Comparison of ENCODE assay signal across 9 cellular contexts in genomic region chr2:222423632-222424280, GRCh38. TPM values are rescaled to one million over a fixed set of nuclear protein-coding genes. Genes with fewer than 3 reads are reported as not detected.
DNase-seq lines count a peak whose midpoint lies in the region; ATAC-seq lines count a peak whose summit lies in the region.
"Had no signal": no experiment of that assay in that cellular context is flagged by ENCODE, and none has a peak within 500 bp of the region (broad histone marks: within the 10 kb centered on the region; RNA-seq: fewer than 3 reads in every experiment).

No MANE protein-coding gene starts in this region.

- H3K36me3 Mint-ChIP-seq in CD4-positive, CD25-positive, alpha-beta regulatory T cell = no peaks in the 10 kb centered on the region

- H3K27ac Mint-ChIP-seq in CD4-positive, CD25-positive, alpha-beta regulatory T cell = peak overlapping the region; percentile 16 to 89 (median 84)

- DNase-seq in CD4-positive, CD25-positive, alpha-beta regulatory T cell = peak in 2 of 3 donors; percentile 19 to 48
- DNase-seq in activated CD8-positive, alpha-beta memory T cell treated with anti-CD3 and anti-CD28 coated beads, Interleukin-2, amount 50 U/mL, for 48 hours = peak; percentile 69
- no peak for DNase-seq in right cardiac atrium
- peak; percentile 25 to 43 for DNase-seq in stimulated activated CD4-positive, alpha-beta T cell treated with anti-CD3 and anti-CD28 coated beads, Interleukin-1b, Interleukin-23, amount 100 ng/mL, for 4 hours (ENCODE audit: low read depth in 2 of 2)
- no peak for DNase-seq in NCI-H1930 (lab: John Stamatoyannopoulos, UW)
- no peak for DNase-seq in dermis blood vessel endothelial cell

- H3K4me1 ChIP-seq in CD4-positive, CD25-positive, alpha-beta regulatory T cell (ENCODE audit: control insufficient read depth, insufficient read depth, low read length, poor library complexity, severe bottlenecking) = peaks cover 36% of the 10 kb centered on the region
- no peaks in the 10 kb centered on the region for H3K4me1 ChIP-seq in right cardiac atrium (ENCODE audit: control insufficient read depth, insufficient read depth, low read length)

- peak overlapping the region; percentile 93 to 97 (median 96) for H3K4me3 Mint-ChIP-seq in CD4-positive, CD25-positive, alpha-beta regulatory T cell

- H3K4me3 ChIP-seq in CD4-positive, CD25-positive, alpha-beta regulatory T cell (ENCODE audit: low read depth, low read length) = peak overlapping the region; percentile 65
- peak overlapping the region; percentile 70 for H3K4me3 ChIP-seq in right cardiac atrium (ENCODE audit: low read length)

- H3K9me3 ChIP-seq in CD4-positive, CD25-positive, alpha-beta regulatory T cell (ENCODE audit: control insufficient read depth in 2 of 2, low read length in 2 of 2) = no peaks in the 10 kb centered on the region
- H3K9me3 ChIP-seq in right cardiac atrium (ENCODE audit: control insufficient read depth, low read length) = no peaks in the 10 kb centered on the region

- WGBS in right cardiac atrium = 35% methylated on average over 23 of the region's 23 CpGs

- peak overlapping the region; percentile 71 for H3K27ac ChIP-seq in CD4-positive, CD25-positive, alpha-beta regulatory T cell (ENCODE audit: insufficient read depth, low read length, poor library complexity, severe bottlenecking)
- H3K27ac ChIP-seq in right cardiac atrium (ENCODE audit: low read length) = no peak overlapping the region

- intact Hi-C loops in right cardiac atrium (cut with DNase I) = no loop called here

- peaks cover 28% of the 10 kb centered on the region for H3K27me3 Mint-ChIP-seq in CD4-positive, CD25-positive, alpha-beta regulatory T cell

- H3K36me3 ChIP-seq in CD4-positive, CD25-positive, alpha-beta regulatory T cell (ENCODE audit: control insufficient read depth, insufficient read depth, low read length) = no peaks in the 10 kb centered on the region

- H3K4me1 Mint-ChIP-seq in CD4-positive, CD25-positive, alpha-beta regulatory T cell = peaks cover 7 to 46% (median 37%) of the 10 kb centered on the region in 4 donors

- no peaks in the 10 kb centered on the region for H3K27me3 ChIP-seq in CD4-positive, CD25-positive, alpha-beta regulatory T cell (ENCODE audit: control insufficient read depth, insufficient read depth, low read length)
- peaks cover 5% of the 10 kb centered on the region for H3K27me3 ChIP-seq in right cardiac atrium (ENCODE audit: control insufficient read depth, insufficient read depth)

- ATAC-seq in CD4-positive, CD25-positive, alpha-beta regulatory T cell (ENCODE audit: low read depth in 2 of 2) = peak in 1 of 2 donors; percentile 8
- ATAC-seq in GM19372 (IDR thresholded peaks at IDR 0.05; ENCODE audit: low read depth, unreplicated experiment) (peak; percentile 17), HG03469 (IDR thresholded peaks at IDR 0.05; ENCODE audit: unreplicated experiment) (peak; percentile 25), right cardiac atrium (peak; percentile 16 to 21)

- no peaks in the 10 kb centered on the region for H3K9me3 Mint-ChIP-seq in CD4-positive, CD25-positive, alpha-beta regulatory T cell

RNA-seq across cellular contexts. Expression of gene SGPP2, which starts 0.6 kb away (rescaled TPM):
- 8.3 TPM for total RNA-seq in CD4-positive, CD25-positive, alpha-beta regulatory T cell
- 1 to 10 TPM; 2.7 to 7.2 (median 3.9) TPM for polyA plus RNA-seq in CD4-positive, CD25-positive, alpha-beta regulatory T cell
- total RNA-seq in right cardiac atrium (10 to 100 TPM in 1 of 4 donors, 1 to 10 TPM in 3; 1.8 to 12.8 (median 6.7) TPM), dermis blood vessel endothelial cell (0.05 and 0.17 TPM in 2 replicates)
- 4.7 TPM for polyA plus RNA-seq in right cardiac atrium
- total RNA-seq: fibroblast of lung had no signal
- polyA plus RNA-seq: fibroblast of lung had no signal

Comparison
In these comparisons a context has a peak if more than half of its experiments do, and no peak if none do; other contexts are left out.
1. DNase-seq: peak in CD4-positive, CD25-positive, alpha-beta regulatory T cell (2 of 3), activated CD8-positive, alpha-beta memory T cell treated with anti-CD3 and anti-CD28 coated beads, Interleukin-2, amount 50 U/mL, for 48 hours (single experiment) and stimulated activated CD4-positive, alpha-beta T cell treated with anti-CD3 and anti-CD28 coated beads, Interleukin-1b, Interleukin-23, amount 100 ng/mL, for 4 hours (2 of 2); none in right cardiac atrium (0 of 3), NCI-H1930 (0 of 2) and dermis blood vessel endothelial cell (single experiment).